Comparison of ENCODE assay signal across 1 cellular context in genomic region chr22:24555496-24556253, GRCh38.
TF ChIP-seq lines count a peak whose summit lies in the region.

TSS of gene SNRPD3 (plus strand) at chr22:24555999. CDS start at chr22:24557675, 1,676 bp downstream.

TF ChIP-seq in K562, 482 proteins besides CTCF, POLR2A, EP300 and RAD21 (continued from another document and continues in another):
- no peak for TF ChIP-seq ADNP (tag; IDR thresholded peaks at IDR 0.05)
- no peak for TF ChIP-seq TCF3 (CRISPR knock-in tag; IDR thresholded peaks at IDR 0.05)
- TF ChIP-seq RBM22 (IDR thresholded peaks at IDR 0.05; ENCODE audit: low read depth, low read length, poor library complexity, severe bottlenecking) = peak; percentile 70
- no peak for TF ChIP-seq MLX (CRISPR knock-in tag; conservative IDR thresholded peaks at IDR 0.05)
- peak; percentile 97 for TF ChIP-seq ZBTB40 (IDR thresholded peaks at IDR 0.05)
- no peak for TF ChIP-seq ZBTB40 (CRISPR knock-in tag; IDR thresholded peaks at IDR 0.05)
- TF ChIP-seq BRD4 (IDR thresholded peaks at IDR 0.05) = peak; percentile 96
- no peak for TF ChIP-seq ZNF583 (CRISPR knock-in tag; IDR thresholded peaks at IDR 0.05)
- no peak for TF ChIP-seq SFPQ (IDR thresholded peaks at IDR 0.05; ENCODE audit: low read depth, low read length)
- TF ChIP-seq TCFL5 (CRISPR knock-in tag; conservative IDR thresholded peaks at IDR 0.05) = no peak
- peak; percentile 57 to 93 for TF ChIP-seq AFF1 (IDR thresholded peaks at IDR 0.05; ENCODE audit: low read depth in 1 of 2, partially characterized antibody in 2 of 2)
- no peak for TF ChIP-seq ESRRB (CRISPR knock-in tag; IDR thresholded peaks at IDR 0.05; ENCODE audit: borderline replicate concordance)
- TF ChIP-seq ZNF551 (CRISPR knock-in tag; IDR thresholded peaks at IDR 0.05) = no peak
- 0 out of 2 replicates have a peak, but pooled peaks have one; percentile 24 for TF ChIP-seq HBP1 (CRISPR knock-in tag; IDR thresholded peaks at IDR 0.05)
- no peak for TF ChIP-seq CBX5 (IDR thresholded peaks at IDR 0.05; ENCODE audit: borderline replicate concordance, low read depth)
- no peak for TF ChIP-seq HNRNPL (IDR thresholded peaks at IDR 0.05; ENCODE audit: low read depth, low read length)
- TF ChIP-seq ZNF347 (CRISPR knock-in tag; IDR thresholded peaks at IDR 0.05; ENCODE audit: low read depth) = no peak
- no peak for TF ChIP-seq CREBBP (IDR thresholded peaks at IDR 0.05; ENCODE audit: low read depth, low read length)
- TF ChIP-seq ZNF780A (CRISPR knock-in tag; IDR thresholded peaks at IDR 0.05) = no peak
- TF ChIP-seq REST (CRISPR knock-in tag; IDR thresholded peaks at IDR 0.05; ENCODE audit: low read depth) = 0 out of 2 replicates have a peak, but pooled peaks have one; percentile 38
- no peak for TF ChIP-seq RCOR1 (IDR thresholded peaks at IDR 0.05; ENCODE audit: borderline replicate concordance in 1 of 2, low read depth in 2 of 2, low read length in 2 of 2)
- no peak for TF ChIP-seq DDX20 (tag; IDR thresholded peaks at IDR 0.05; ENCODE audit: low read depth)
- TF ChIP-seq PPARD (CRISPR knock-in tag; IDR thresholded peaks at IDR 0.05) = no peak
- no peak for TF ChIP-seq FUS (optimal IDR thresholded peaks at IDR 0.05; ENCODE audit: low read depth, low read length)
- TF ChIP-seq MCM3 (IDR thresholded peaks at IDR 0.05) = no peak
- TF ChIP-seq MYNN (IDR thresholded peaks at IDR 0.05) = no peak
- no peak for TF ChIP-seq MYNN (CRISPR knock-in tag; IDR thresholded peaks at IDR 0.05)
- TF ChIP-seq FOXA3 (CRISPR knock-in tag; conservative IDR thresholded peaks at IDR 0.05 in 1 of 2, IDR thresholded peaks at IDR 0.05 in 1 of 2) = no peak
- TF ChIP-seq NFYB (IDR thresholded peaks at IDR 0.05; ENCODE audit: extremely low read depth, insufficient read length) = no peak
- TF ChIP-seq UBTF (IDR thresholded peaks at IDR 0.05; ENCODE audit: borderline replicate concordance in 1 of 2, low read depth in 2 of 2, low read length in 2 of 2) = no peak
- TF ChIP-seq MECOM (CRISPR knock-in tag; IDR thresholded peaks at IDR 0.05) = no peak
- no peak for TF ChIP-seq BACH1 (tag; IDR thresholded peaks at IDR 0.05)
- peak in 1 of 2 experiments; percentile 61; a peak in 1 of 3 replicates for TF ChIP-seq CBX3 (IDR thresholded peaks at IDR 0.05; ENCODE audit: borderline replicate concordance in 1 of 2, low read length in 2 of 2)
- peak; percentile 74 for TF ChIP-seq TARDBP (IDR thresholded peaks at IDR 0.05)
- TF ChIP-seq SP2 (IDR thresholded peaks at IDR 0.05; ENCODE audit: extremely low read depth, low read depth, low read length, poor library complexity, severe bottlenecking) = no peak
- no peak for TF ChIP-seq TSC22D4 (tag; IDR thresholded peaks at IDR 0.05)
